ENCODE assay signal across 17 cellular contexts in the genomic region with DNA sequence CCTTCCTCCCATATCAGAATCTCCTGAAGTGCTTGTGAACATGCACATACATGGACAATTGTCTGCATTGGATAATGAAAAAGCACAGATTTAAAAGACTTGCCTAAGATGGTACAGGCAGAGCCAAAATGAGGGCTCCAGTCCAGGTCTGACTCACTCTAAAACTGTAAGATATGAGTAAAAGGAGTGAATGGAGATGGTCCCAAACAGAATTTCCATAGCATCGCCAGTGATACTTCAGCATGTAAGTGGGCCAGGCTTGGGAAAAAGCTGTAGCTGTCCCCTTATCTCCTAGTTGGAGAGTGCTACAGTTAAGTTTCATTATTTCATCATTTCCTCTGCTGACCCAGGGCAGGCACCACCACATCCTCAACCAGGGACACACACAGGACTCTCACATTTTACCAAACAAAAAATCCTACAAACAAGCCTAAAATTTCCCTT. TPM values are rescaled to one million over a fixed set of nuclear protein-coding genes. Genes with fewer than 3 reads are reported as not detected.
DNase-seq lines count a peak whose midpoint lies in the region; ATAC-seq and TF ChIP-seq lines count a peak whose summit lies in the region.
"Had no signal": no experiment of that assay in that cellular context is flagged by ENCODE, and none has a peak within 500 bp of the region (broad histone marks: within the 10 kb centered on the region; RNA-seq: fewer than 3 reads in every experiment).

No MANE protein-coding gene starts in this region.

- H3F3A ChIP-seq in PC-3 (ENCODE audit: low read length, unreplicated experiment) = no peaks in the 10 kb centered on the region

- POLR2A ChIA-PET in PC-3 (lab: Charles Lee; ENCODE audit: unreplicated experiment) = interaction anchor here (0.6 kb wide), 2 partner anchors 17 to 106 kb away, joined by 3 read pairs; no protein-coding TSS in a partner anchor

- H3K36me3 Mint-ChIP-seq in activated T-helper 17 cell treated with anti-CD3 and anti-CD28 coated beads, Interleukin-2, amount 50 U/mL, for 72 hours (ENCODE audit: low read depth) = no peaks in the 10 kb centered on the region

- H3K36me3 ChIP-seq in PC-3 (ENCODE audit: low read depth, low read length) = no peaks in the 10 kb centered on the region

- H3K9me3 ChIP-seq in PC-3 (ENCODE audit: low read length) = no peaks in the 10 kb centered on the region

- intact Hi-C loops in PC-3 (cut with micrococcal nuclease) = no loop called here

- peaks cover 24% of the 10 kb centered on the region for H3K4me1 Mint-ChIP-seq in activated T-helper 17 cell treated with anti-CD3 and anti-CD28 coated beads, Interleukin-2, amount 50 U/mL, for 72 hours

- H3K4me3 Mint-ChIP-seq in activated T-helper 17 cell treated with anti-CD3 and anti-CD28 coated beads, Interleukin-2, amount 50 U/mL, for 72 hours = no peak overlapping the region

- peak; percentile 15 for ATAC-seq in activated T-helper 17 cell treated with anti-CD3 and anti-CD28 coated beads, Interleukin-2, amount 50 U/mL, for 72 hours (replicated peaks)
- no peak for ATAC-seq in PC-3

- no TSS peak for BruUV-seq in PC-3 (replicated peaks; lab: Mats Ljungman, UMichigan)

- H3K27ac ChIP-seq in PC-3 (ENCODE audit: low read length) = no peak overlapping the region
- H3K27ac ChIP-seq: parathyroid adenoma, SK-N-MC had no signal

- TF ChIP-seq CTCF in PC-3 (conservative IDR thresholded peaks at IDR 0.05; ENCODE audit: low read depth, low read length) (no peak), GM10266 (IDR thresholded peaks at IDR 0.05; ENCODE audit: control insufficient read depth, insufficient read depth, low read depth, missing control alignments) (no peak)

- H3K79me2 ChIP-seq in PC-3 (ENCODE audit: low read length) = no peaks in the 10 kb centered on the region
- H3K79me2 ChIP-seq: parathyroid adenoma had no signal

- no peak overlapping the region for H2AFZ ChIP-seq in PC-3 (ENCODE audit: low read length)
- H2AFZ ChIP-seq: parathyroid adenoma had no signal

- no peak overlapping the region for H3K4me2 ChIP-seq in PC-3 (ENCODE audit: low read length)

- no peaks in the 10 kb centered on the region for H3K27me3 ChIP-seq in PC-3 (ENCODE audit: low read length)

- no peak overlapping the region for H3K9ac ChIP-seq in PC-3 (ENCODE audit: low read length)
- H3K9ac ChIP-seq: parathyroid adenoma had no signal

- H3K27me3 Mint-ChIP-seq in activated T-helper 17 cell treated with anti-CD3 and anti-CD28 coated beads, Interleukin-2, amount 50 U/mL, for 72 hours = no peaks in the 10 kb centered on the region

- H3K27ac Mint-ChIP-seq in activated T-helper 17 cell treated with anti-CD3 and anti-CD28 coated beads, Interleukin-2, amount 50 U/mL, for 72 hours = peak overlapping the region; percentile 22

- H4K20me1 ChIP-seq in PC-3 (ENCODE audit: low read length) = no peaks in the 10 kb centered on the region

- CTCF ChIA-PET in PC-3 (lab: Charles Lee) = no interaction called here

- H3K4me1 ChIP-seq in PC-3 (ENCODE audit: insufficient read depth, low read length) = no peaks in the 10 kb centered on the region; the same call in 1 of the 2 replicates
- H3K4me1 ChIP-seq: parathyroid adenoma had no signal

- no peak overlapping the region for H3K4me3 ChIP-seq in PC-3 (ENCODE audit: low read length)
- H3K4me3 ChIP-seq: SK-N-MC had no signal

- peaks cover 5% of the 10 kb centered on the region for H3K9me3 Mint-ChIP-seq in activated T-helper 17 cell treated with anti-CD3 and anti-CD28 coated beads, Interleukin-2, amount 50 U/mL, for 72 hours

- peak; percentile 31 for DNase-seq in Daoy (ENCODE audit: low read depth)
- peak; percentile 26 for DNase-seq in LHCN-M2 (ENCODE audit: low read depth)
- peak; percentile 57 for DNase-seq in iris pigment epithelial cell (ENCODE audit: low read depth)
- no peak for DNase-seq in PC-3
- DNase-seq in NCI-H2171 (lab: John Stamatoyannopoulos, UW) = no peak
- DNase-seq in GM10266 (ENCODE audit: extremely low spot score) = no peak
- DNase-seq in DMS 273 (lab: John Stamatoyannopoulos, UW; ENCODE audit: unreplicated experiment) = no peak
- DNase-seq: activated CD4-positive, alpha-beta T cell treated with anti-CD3 and anti-CD28 coated beads, Interleukin-2, amount 50 U/mL, for 1 hour; activated naive CD4-positive, alpha-beta T cell; cortex of kidney; NCI-H1092 treated with DMSO at 0.1 percent for 48 hours; NCI-H526; stimulated activated CD4-positive, alpha-beta T cell treated with anti-CD3 and anti-CD28 coated beads, Interleukin-1b, Interleukin-23, amount 100 ng/mL, for 48 hours had no signal

- H3K9me2 ChIP-seq in PC-3 (replicated peaks; ENCODE audit: low read length) = no peaks in the 10 kb centered on the region

RNA-seq across cellular contexts. Expression of a gene that starts 26.4 kb away (rescaled TPM):
- 74.2 and 77.6 TPM in 2 replicates for total RNA-seq in Daoy (2014; rRNA removed; shearing (Covaris generic))
- total RNA-seq in LHCN-M2 (2014; rRNA removed) (1.7 TPM in 1 of 2 replicates, not detected in the other), PC-3 (2014; rRNA removed) (110 and 113 TPM in 2 replicates)
- polyA plus RNA-seq in LHCN-M2 (2012) = 1.9 TPM
- 1 to 10 TPM; 1.0 to 2.1 TPM for total RNA-seq in activated T-helper 17 cell treated with anti-CD3 and anti-CD28 coated beads, Interleukin-2, amount 50 U/mL, for 72 hours
- total RNA-seq: liver had no signal

Comparison
In these comparisons a context has a peak if more than half of its experiments do, and no peak if none do; other contexts are left out.
1. DNase-seq: peak in Daoy (single experiment), LHCN-M2 (single experiment) and iris pigment epithelial cell (single experiment); none in PC-3 (single experiment), NCI-H2171 (single experiment), GM10266 (single experiment) and DMS 273 (single experiment).
2. RNA of a gene that starts 26.4 kb away (total RNA-seq): 110 to 113 TPM in PC-3 and 74.2 to 77.6 TPM in Daoy; 1.0 to 2.1 TPM in activated T-helper 17 cell treated with anti-CD3 and anti-CD28 coated beads, Interleukin-2, amount 50 U/mL, for 72 hours and 1.7 TPM in LHCN-M2; every median in the first group is over 10 times any median in the second.